Comparison of ENCODE assay signal across 21 cellular contexts in the genomic region with DNA sequence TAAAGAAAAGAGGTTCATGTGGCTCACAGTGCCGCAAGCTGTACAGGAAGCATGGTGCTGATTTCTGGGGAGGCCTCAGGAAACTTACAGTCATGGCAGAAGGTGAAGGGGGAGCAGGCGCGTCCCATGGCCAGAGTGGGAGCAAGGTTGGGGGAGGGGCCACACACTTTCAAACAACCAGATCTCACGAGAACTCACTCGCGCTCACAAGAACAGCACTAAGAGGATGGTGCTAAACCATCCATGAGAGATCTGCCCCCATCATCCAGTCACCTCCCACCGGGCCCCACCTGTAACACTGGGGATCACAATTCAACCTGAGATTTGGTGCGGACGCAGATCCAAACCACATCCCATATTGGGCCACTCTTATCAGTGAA.
A peak's percentile ranks its signal among the peaks of the same experiment; 100 is the strongest.
DNase-seq lines count a peak whose midpoint lies in the region; ATAC-seq and TF ChIP-seq lines count a peak whose summit lies in the region.
"Had no signal": no experiment of that assay in that cellular context is flagged by ENCODE, and none has a peak within 500 bp of the region (broad histone marks: within the 10 kb centered on the region; RNA-seq: fewer than 3 reads in every experiment).

No MANE protein-coding gene starts in this region.

- TF ChIP-seq CTCF in GM23338 (conservative IDR thresholded peaks at IDR 0.05; ENCODE audit: low read depth in 2 of 2) (no peak), chondrocyte (IDR thresholded peaks at IDR 0.05) (no peak), sigmoid colon (IDR thresholded peaks at IDR 0.05) (no peak), ascending aorta (IDR thresholded peaks at IDR 0.05) (no peak)

- peaks cover 5% of the 10 kb centered on the region for H3K27me3 Mint-ChIP-seq in GM23338 (ENCODE audit: insufficient read depth, low read depth, poor library complexity)
- H3K27me3 Mint-ChIP-seq in chondrocyte (ENCODE audit: low read depth) = peaks cover 3% of the 10 kb centered on the region

- H3K4me1 ChIP-seq in BLaER1 (peaks cover 56% of the 10 kb centered on the region), GM23338 (ENCODE audit: insufficient read depth) (no peaks in the 10 kb centered on the region), sigmoid colon (no peaks in the 10 kb centered on the region), ascending aorta (no peaks in the 10 kb centered on the region)
- H3K4me1 ChIP-seq: BE2C, Caco-2 had no signal

- peaks cover 13% of the 10 kb centered on the region for H3K4me1 Mint-ChIP-seq in GM23338
- peaks cover 14% of the 10 kb centered on the region for H3K4me1 Mint-ChIP-seq in chondrocyte (ENCODE audit: low read depth)
- H3K4me1 Mint-ChIP-seq: CD4-positive, CD25-positive, alpha-beta regulatory T cell had no signal

- no peak for TF ChIP-seq POLR2A in sigmoid colon (IDR thresholded peaks at IDR 0.05)

- TF ChIP-seq EP300 in sigmoid colon (IDR thresholded peaks at IDR 0.05) = no peak

- H3K9me2 ChIP-seq in GM23338 (ENCODE audit: insufficient read depth) = no peaks in the 10 kb centered on the region

- H3K27ac ChIP-seq in BLaER1 = no peak overlapping the region
- no peak overlapping the region for H3K27ac ChIP-seq in GM23338 (ENCODE audit: low read depth)
- H3K27ac ChIP-seq in sigmoid colon = no peak overlapping the region
- H3K27ac ChIP-seq in ascending aorta = no peak overlapping the region
- H3K27ac ChIP-seq: A549, C4-2B, GM23248 had no signal

- WGBS in sigmoid colon, 2 donors = 93 to 94% methylated on average over 9 of the region's 9 CpGs

- H3K27ac Mint-ChIP-seq in GM23338 = no peak overlapping the region
- H3K27ac Mint-ChIP-seq in chondrocyte (ENCODE audit: unreplicated experiment) = no peak overlapping the region
- H3K27ac Mint-ChIP-seq: CD4-positive, CD25-positive, alpha-beta regulatory T cell; CD8-positive, alpha-beta T cell; H9 had no signal

- H3K9me3 ChIP-seq in BLaER1 = no peaks in the 10 kb centered on the region
- no peaks in the 10 kb centered on the region for H3K9me3 ChIP-seq in sigmoid colon
- no peaks in the 10 kb centered on the region for H3K9me3 ChIP-seq in ascending aorta
- H3K9me3 ChIP-seq: A549, BE2C, Caco-2 had no signal

- H3K4me3 Mint-ChIP-seq in GM23338 (no peak overlapping the region), chondrocyte (ENCODE audit: unreplicated experiment) (no peak overlapping the region)
- H3K4me3 Mint-ChIP-seq: CD4-positive, CD25-positive, alpha-beta regulatory T cell; CD8-positive, alpha-beta T cell; H9 had no signal

- H3K9me3 Mint-ChIP-seq in GM23338 (no peaks in the 10 kb centered on the region; the same call in 2 of the 3 replicates), chondrocyte (ENCODE audit: low read depth) (no peaks in the 10 kb centered on the region)
- H3K9me3 Mint-ChIP-seq: CD4-positive, CD25-positive, alpha-beta regulatory T cell; CD8-positive, alpha-beta T cell; H9 had no signal

- no peak for ATAC-seq in GM23338
- ATAC-seq: CD8-positive, alpha-beta T cell; GM12878 had no signal

- intact Hi-C loops in sigmoid colon (cut with DNase I) (no loop called here), ascending aorta (cut with DNase I) (no loop called here)

- DNase-seq in GM23338 (ENCODE audit: low spot score) (no peak), chondrocyte (ENCODE audit: low spot score) (peak; percentile 17), sigmoid colon (peak; percentile 13), iPS-NIHi11 (ENCODE audit: low spot score) (no peak), ascending aorta (ENCODE audit: low spot score in 2 of 2) (no peak), iPS-NIHi7 (ENCODE audit: extremely low spot score) (no peak)
- DNase-seq: 8988T; ACHN; AML-193; BE2C; Caco-2; CD4-positive, CD25-positive, alpha-beta regulatory T cell; CD8-positive, alpha-beta T cell; DMS153; DND-41; H9 had no signal

- H3F3A ChIP-seq in GM23338 (replicated peaks; ENCODE audit: low read depth) = no peaks in the 10 kb centered on the region

- no peaks in the 10 kb centered on the region for H3K79me2 ChIP-seq in GM23338 (replicated peaks; ENCODE audit: insufficient read depth)

- 0 out of 2 replicates have a peak overlapping the region, but pooled peaks have one; percentile 38 for H2AFZ ChIP-seq in GM23338
- H2AFZ ChIP-seq: GM23248 had no signal

- H3K4me3 ChIP-seq in BLaER1 = no peak overlapping the region
- no peak overlapping the region for H3K4me3 ChIP-seq in GM23338
- no peak overlapping the region for H3K4me3 ChIP-seq in sigmoid colon
- H3K4me3 ChIP-seq in ascending aorta = no peak overlapping the region
- H3K4me3 ChIP-seq: A549, GM12878, GM23248 had no signal

- no peaks in the 10 kb centered on the region for H3K36me3 Mint-ChIP-seq in GM23338 (ENCODE audit: low read depth)
- H3K36me3 Mint-ChIP-seq in chondrocyte (ENCODE audit: low read depth) = no peaks in the 10 kb centered on the region
- H3K36me3 Mint-ChIP-seq: CD4-positive, CD25-positive, alpha-beta regulatory T cell; CD8-positive, alpha-beta T cell had no signal

- H3K4me2 ChIP-seq in BLaER1 = peak overlapping the region; percentile 6; the same call in 1 of the 2 replicates
- H3K4me2 ChIP-seq in GM23338 = no peak overlapping the region
- H3K4me2 ChIP-seq: A549 had no signal

- H3K36me3 ChIP-seq in BLaER1 (no peaks in the 10 kb centered on the region), GM23338 (ENCODE audit: insufficient read depth) (no peaks in the 10 kb centered on the region), sigmoid colon (no peaks in the 10 kb centered on the region), ascending aorta (no peaks in the 10 kb centered on the region)
- H3K36me3 ChIP-seq: BE2C had no signal

- H4K20me1 ChIP-seq in BLaER1 = no peaks in the 10 kb centered on the region
- no peaks in the 10 kb centered on the region for H4K20me1 ChIP-seq in GM23338 (replicated peaks; ENCODE audit: insufficient read depth)

- H3K27me3 ChIP-seq in BLaER1 (no peaks in the 10 kb centered on the region), GM23338 (ENCODE audit: insufficient read depth) (no peaks in the 10 kb centered on the region), sigmoid colon (peaks cover 0 to 4% (median 4%) of the 10 kb centered on the region in 3 donors), ascending aorta (no peaks in the 10 kb centered on the region)
- H3K27me3 ChIP-seq: BE2C had no signal

- no peak overlapping the region for H3K9ac ChIP-seq in BLaER1
- H3K9ac ChIP-seq: GM23248 had no signal

TF ChIP-seq in GM23338, 12 proteins besides CTCF, POLR2A, EP300 and RAD21 (continues in another document):
- TF ChIP-seq, protein P1, sequence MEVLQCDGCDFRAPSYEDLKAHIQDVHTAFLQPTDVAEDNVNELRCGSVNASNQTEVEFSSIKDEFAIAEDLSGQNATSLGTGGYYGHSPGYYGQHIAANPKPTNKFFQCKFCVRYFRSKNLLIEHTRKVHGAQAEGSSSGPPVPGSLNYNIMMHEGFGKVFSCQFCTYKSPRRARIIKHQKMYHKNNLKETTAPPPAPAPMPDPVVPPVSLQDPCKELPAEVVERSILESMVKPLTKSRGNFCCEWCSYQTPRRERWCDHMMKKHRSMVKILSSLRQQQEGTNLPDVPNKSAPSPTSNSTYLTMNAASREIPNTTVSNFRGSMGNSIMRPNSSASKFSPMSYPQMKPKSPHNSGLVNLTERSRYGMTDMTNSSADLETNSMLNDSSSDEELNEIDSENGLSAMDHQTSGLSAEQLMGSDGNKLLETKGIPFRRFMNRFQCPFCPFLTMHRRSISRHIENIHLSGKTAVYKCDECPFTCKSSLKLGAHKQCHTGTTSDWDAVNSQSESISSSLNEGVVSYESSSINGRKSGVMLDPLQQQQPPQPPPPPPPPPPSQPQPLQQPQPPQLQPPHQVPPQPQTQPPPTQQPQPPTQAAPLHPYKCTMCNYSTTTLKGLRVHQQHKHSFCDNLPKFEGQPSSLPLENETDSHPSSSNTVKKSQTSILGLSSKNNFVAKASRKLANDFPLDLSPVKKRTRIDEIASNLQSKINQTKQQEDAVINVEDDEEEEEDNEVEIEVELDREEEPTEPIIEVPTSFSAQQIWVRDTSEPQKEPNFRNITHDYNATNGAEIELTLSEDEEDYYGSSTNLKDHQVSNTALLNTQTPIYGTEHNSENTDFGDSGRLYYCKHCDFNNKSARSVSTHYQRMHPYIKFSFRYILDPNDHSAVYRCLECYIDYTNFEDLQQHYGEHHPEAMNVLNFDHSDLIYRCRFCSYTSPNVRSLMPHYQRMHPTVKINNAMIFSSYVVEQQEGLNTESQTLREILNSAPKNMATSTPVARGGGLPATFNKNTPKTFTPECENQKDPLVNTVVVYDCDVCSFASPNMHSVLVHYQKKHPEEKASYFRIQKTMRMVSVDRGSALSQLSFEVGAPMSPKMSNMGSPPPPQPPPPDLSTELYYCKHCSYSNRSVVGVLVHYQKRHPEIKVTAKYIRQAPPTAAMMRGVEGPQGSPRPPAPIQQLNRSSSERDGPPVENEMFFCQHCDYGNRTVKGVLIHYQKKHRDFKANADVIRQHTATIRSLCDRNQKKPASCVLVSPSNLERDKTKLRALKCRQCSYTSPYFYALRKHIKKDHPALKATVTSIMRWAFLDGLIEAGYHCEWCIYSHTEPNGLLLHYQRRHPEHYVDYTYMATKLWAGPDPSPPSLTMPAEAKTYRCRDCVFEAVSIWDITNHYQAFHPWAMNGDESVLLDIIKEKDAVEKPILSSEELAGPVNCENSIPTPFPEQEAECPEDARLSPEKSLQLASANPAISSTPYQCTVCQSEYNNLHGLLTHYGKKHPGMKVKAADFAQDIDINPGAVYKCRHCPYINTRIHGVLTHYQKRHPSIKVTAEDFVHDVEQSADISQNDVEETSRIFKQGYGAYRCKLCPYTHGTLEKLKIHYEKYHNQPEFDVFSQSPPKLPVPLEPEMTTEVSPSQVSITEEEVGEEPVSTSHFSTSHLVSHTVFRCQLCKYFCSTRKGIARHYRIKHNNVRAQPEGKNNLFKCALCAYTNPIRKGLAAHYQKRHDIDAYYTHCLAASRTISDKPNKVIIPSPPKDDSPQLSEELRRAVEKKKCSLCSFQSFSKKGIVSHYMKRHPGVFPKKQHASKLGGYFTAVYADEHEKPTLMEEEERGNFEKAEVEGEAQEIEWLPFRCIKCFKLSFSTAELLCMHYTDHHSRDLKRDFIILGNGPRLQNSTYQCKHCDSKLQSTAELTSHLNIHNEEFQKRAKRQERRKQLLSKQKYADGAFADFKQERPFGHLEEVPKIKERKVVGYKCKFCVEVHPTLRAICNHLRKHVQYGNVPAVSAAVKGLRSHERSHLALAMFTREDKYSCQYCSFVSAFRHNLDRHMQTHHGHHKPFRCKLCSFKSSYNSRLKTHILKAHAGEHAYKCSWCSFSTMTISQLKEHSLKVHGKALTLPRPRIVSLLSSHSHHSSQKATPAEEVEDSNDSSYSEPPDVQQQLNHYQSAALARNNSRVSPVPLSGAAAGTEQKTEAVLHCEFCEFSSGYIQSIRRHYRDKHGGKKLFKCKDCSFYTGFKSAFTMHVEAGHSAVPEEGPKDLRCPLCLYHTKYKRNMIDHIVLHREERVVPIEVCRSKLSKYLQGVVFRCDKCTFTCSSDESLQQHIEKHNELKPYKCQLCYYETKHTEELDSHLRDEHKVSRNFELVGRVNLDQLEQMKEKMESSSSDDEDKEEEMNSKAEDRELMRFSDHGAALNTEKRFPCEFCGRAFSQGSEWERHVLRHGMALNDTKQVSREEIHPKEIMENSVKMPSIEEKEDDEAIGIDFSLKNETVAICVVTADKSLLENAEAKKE (CRISPR knock-in tag; IDR thresholded peaks at IDR 0.05) = no peak
- no peak for TF ChIP-seq NANOG (IDR thresholded peaks at IDR 0.05; ENCODE audit: borderline replicate concordance)
- no peak for TF ChIP-seq JUNB (IDR thresholded peaks at IDR 0.05; ENCODE audit: unreplicated experiment)
- no peak for TF ChIP-seq POLR2AphosphoS5 (IDR thresholded peaks at IDR 0.05; ENCODE audit: low read depth)
- TF ChIP-seq ZNF114 (CRISPR knock-in tag; IDR thresholded peaks at IDR 0.05) = no peak

Comparison
In these comparisons a context has a peak if more than half of its experiments do, and no peak if none do; other contexts are left out.
1. DNase-seq: peak in chondrocyte (single experiment) and sigmoid colon (single experiment); none in GM23338 (single experiment), iPS-NIHi11 (single experiment), ascending aorta (0 of 2) and iPS-NIHi7 (single experiment).